In the genomic region with DNA sequence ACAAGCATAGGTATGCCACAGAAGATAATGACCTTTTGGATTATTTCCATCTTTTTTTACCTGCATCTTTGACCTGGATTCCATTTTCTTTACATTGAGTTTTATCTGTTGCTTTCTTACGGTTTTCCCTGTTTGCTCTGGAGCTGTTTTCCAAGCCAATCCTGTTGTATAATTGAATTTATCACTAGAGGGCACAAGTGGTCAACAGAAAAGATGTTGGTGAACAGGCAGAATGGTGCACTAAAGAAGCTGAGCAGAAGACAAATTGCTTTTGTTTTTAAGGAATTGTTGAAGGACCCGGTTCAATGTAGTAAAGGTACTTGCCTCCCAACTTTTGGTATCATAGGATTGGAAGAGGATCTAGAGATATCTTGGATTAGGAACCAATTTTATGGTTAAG, we compare ENCODE assay signal across 5 cellular contexts.
DNase-seq lines count a peak whose midpoint lies in the region; ATAC-seq, FAIRE-seq and TF ChIP-seq lines count a peak whose summit lies in the region.
"Not testable (repeated sequence)": the region's sequence is repeated elsewhere in the genome, so short reads cannot be mapped to it uniquely, and the experiment has no call there.

No MANE protein-coding gene starts in this region.

- H3K4me3 ChIP-seq in RWPE2 (ENCODE audit: severe bottlenecking); small intestine (ENCODE audit: low read depth in 1 of 2, low read length in 2 of 2): not testable (repeated sequence)

- not testable (repeated sequence) for H3K27me3 ChIP-seq in RWPE2 (ENCODE audit: insufficient read depth, poor library complexity, severe bottlenecking); small intestine (ENCODE audit: control insufficient read depth in 2 of 2, insufficient read depth in 2 of 2, low read length in 2 of 2)

- H3K27ac ChIP-seq in RWPE2 (ENCODE audit: poor library complexity, severe bottlenecking); small intestine (ENCODE audit: low read depth in 1 of 2, low read length in 1 of 2): not testable (repeated sequence)

- TF ChIP-seq CTCF in RWPE2 (IDR thresholded peaks at IDR 0.05; ENCODE audit: poor library complexity, severe bottlenecking) = not testable (repeated sequence)

- FAIRE-seq in RCC 7860 (lab: Jason Lieb, UNC) = peak; percentile 74
- FAIRE-seq in small intestine (lab: Jason Lieb, UNC) = peak; percentile 10

- intact Hi-C loops in Right ventricle myocardium superior (cut with DNase I) = not testable (repeated sequence)

- not testable (repeated sequence) for DNase-seq in RCC 7860 (ENCODE audit: low spot score); RWPE2 (ENCODE audit: low spot score); Right ventricle myocardium superior; left lobe of liver (ENCODE audit: low spot score); small intestine

- H3K4me1 ChIP-seq in RWPE2 (ENCODE audit: insufficient read depth, poor library complexity, severe bottlenecking); small intestine (ENCODE audit: control insufficient read depth in 2 of 2, insufficient read depth in 1 of 2, low read depth in 1 of 2, low read length in 1 of 2): not testable (repeated sequence)

- peak; percentile 58; the same call in 2 of the 3 replicates for ATAC-seq in RWPE2 (ENCODE audit: low read depth)
- peak; percentile 56 for ATAC-seq in Right ventricle myocardium superior (ENCODE audit: poor library complexity)
- peak; percentile 43 for ATAC-seq in left lobe of liver

- no CpG with 5 or more reads among the region's 2 CpGs for WGBS in small intestine, 3 donors

- not testable (repeated sequence) for H3K9me3 ChIP-seq in RWPE2 (ENCODE audit: severe bottlenecking); small intestine (ENCODE audit: control insufficient read depth, low read depth)

- H3K36me3 ChIP-seq in RWPE2 (ENCODE audit: low read depth); small intestine (ENCODE audit: control insufficient read depth in 2 of 2, insufficient read depth in 2 of 2, low read length in 2 of 2): not testable (repeated sequence)
